ENCODE assay signal across 8 cellular contexts in genomic region chr18:864872-865273, GRCh38. TPM values are rescaled to one million over a fixed set of nuclear protein-coding genes. Genes with fewer than 3 reads are reported as not detected.
A peak's percentile ranks its signal among the peaks of the same experiment; 100 is the strongest.
DNase-seq lines count a peak whose midpoint lies in the region; ATAC-seq and TF ChIP-seq lines count a peak whose summit lies in the region.

No MANE protein-coding gene starts in this region.

- no peaks in the 10 kb centered on the region for H3K9me3 ChIP-seq in AG04450 (ENCODE audit: control insufficient read depth, insufficient read depth, low read length)

- peaks cover 7% of the 10 kb centered on the region for H3K27me3 ChIP-seq in AG04450 (ENCODE audit: control insufficient read depth, insufficient read depth, low read length)

- CTCF ChIA-PET in AG04450 (lab: Charles Lee) = interaction anchor here (0.5 to 1.8 kb wide), 14 partner anchors 9 to 1683 kb away, joined by 3 to 25 read pairs (median 4); no protein-coding TSS in a partner anchor

- DNase-seq in AG04450 (ENCODE audit: low read depth, low spot score) = peak; percentile 39
- DNase-seq in NCI-H748 (lab: John Stamatoyannopoulos, UW; ENCODE audit: unreplicated experiment) = peak; percentile 89
- DNase-seq in activated CD4-positive, alpha-beta T cell treated with anti-CD3 and anti-CD28 coated beads, Interleukin-2, amount 50 U/mL, for 4 hours = peak; percentile 29 to 44
- DNase-seq in ecto neural progenitor cell (ENCODE audit: low spot score) = peak; percentile 83
- peak; percentile 75 for DNase-seq in medulla oblongata (ENCODE audit: extremely low spot score)
- DNase-seq in stimulated activated CD8-positive, alpha-beta memory T cell treated with anti-CD3 and anti-CD28 coated beads, Interleukin-15, amount 100 ng/mL, for 48 hours (ENCODE audit: low read depth in 2 of 2) = peak; percentile 34 to 46

- H3K4me3 ChIP-seq in AG04450 (ENCODE audit: low read depth, low read length) = no peak overlapping the region

- peak; percentile 100 for TF ChIP-seq CTCF in AG04450 (IDR thresholded peaks at IDR 0.05; ENCODE audit: low read depth, low read length)

- H3K27ac ChIP-seq in AG04450 (ENCODE audit: low read depth, low read length) = no peak overlapping the region

- peak; percentile 78 for ATAC-seq in GM18861 (IDR thresholded peaks at IDR 0.05; ENCODE audit: unreplicated experiment)
- peak; percentile 83 for ATAC-seq in HG03342 (IDR thresholded peaks at IDR 0.05; ENCODE audit: unreplicated experiment)

- POLR2A ChIA-PET in AG04450 (lab: Yijun Ruan, JAX) = no interaction called here

RNA-seq across cellular contexts. Expression of gene ADCYAP1, which starts 39.8 kb away (rescaled TPM):
- not detected in 2 replicates for polyA plus RNA-seq in AG04450 (2011; rRNA removed)
- not detected in 2 replicates for polyA minus RNA-seq in AG04450 (2011; rRNA and poly(A)+ RNA removed)

RNA-seq across cellular contexts. Expression of gene YES1, which starts 52.8 kb away (rescaled TPM):
- 18.7 and 23.3 TPM in 2 replicates for polyA plus RNA-seq in AG04450 (2011; rRNA removed)
- 10.5 and 14.6 TPM in 2 replicates for polyA minus RNA-seq in AG04450 (2011; rRNA and poly(A)+ RNA removed)

Comparison
In these comparisons a context has a peak if more than half of its experiments do, and no peak if none do; other contexts are left out.
1. DNase-seq: peak in every context shown above with its lines; median percentile 89 in NCI-H748; 83 in ecto neural progenitor cell; 75 in medulla oblongata; 40 in stimulated activated CD8-positive, alpha-beta memory T cell treated with anti-CD3 and anti-CD28 coated beads, Interleukin-15, amount 100 ng/mL, for 48 hours; 39 in AG04450; 36 in activated CD4-positive, alpha-beta T cell treated with anti-CD3 and anti-CD28 coated beads, Interleukin-2, amount 50 U/mL, for 4 hours.